12 cellular contexts compared by ENCODE assay signal in genomic region chr2:73292316-73292905, GRCh38. TPM values are rescaled to one million over a fixed set of nuclear protein-coding genes. Genes with fewer than 3 reads are reported as not detected.
DNase-seq lines count a peak whose midpoint lies in the region; ATAC-seq, FAIRE-seq and TF ChIP-seq lines count a peak whose summit lies in the region.
"Had no signal": no experiment of that assay in that cellular context is flagged by ENCODE, and none has a peak within 500 bp of the region (broad histone marks: within the 10 kb centered on the region; RNA-seq: fewer than 3 reads in every experiment).

No MANE protein-coding gene starts in this region.

- H3K4me1 Mint-ChIP-seq in activated naive CD4-positive, alpha-beta T cell treated with anti-CD3 and anti-CD28 coated beads, Interleukin-2, amount 50 U/mL, for 24 hours = peaks cover 13% of the 10 kb centered on the region
- peaks cover 15% of the 10 kb centered on the region for H3K4me1 Mint-ChIP-seq in stimulated activated memory B cell treated with anti-CD40 and anti-IgM and Interleukin-4, amounts not matched to agents 10 μg/mL and 1 μg/mL and 100 μg/mL, for 72 hours

- H3K4me1 ChIP-seq in RWPE2 (ENCODE audit: insufficient read depth, poor library complexity, severe bottlenecking) (no peaks in the 10 kb centered on the region), endothelial cell of umbilical vein (ENCODE audit: control insufficient read depth, extremely low read depth, insufficient read depth, low read length) (no peaks in the 10 kb centered on the region)
- H3K4me1 ChIP-seq: prostate gland had no signal

- no peak overlapping the region for H2AFZ ChIP-seq in endothelial cell of umbilical vein (ENCODE audit: low read depth, low read length)

- dilution Hi-C loops in endothelial cell of umbilical vein (cut with MboI; ENCODE audit: extremely low pct_ligation_motif_present, low sequenced_read_pairs) = no loop called here

- no peak for ATAC-seq in activated naive CD4-positive, alpha-beta T cell treated with anti-CD3 and anti-CD28 coated beads, Interleukin-2, amount 50 U/mL, for 72 hours
- no peak for ATAC-seq in RWPE2 (ENCODE audit: low read depth)
- ATAC-seq in stimulated activated memory B cell treated with anti-CD40 and anti-IgM and Interleukin-4, amounts not matched to agents 10 μg/mL and 1 μg/mL and 100 μg/mL, for 72 hours = no peak
- no peak for ATAC-seq in GM21786 (IDR thresholded peaks at IDR 0.05; ENCODE audit: unreplicated experiment)

- peaks cover 62% of the 10 kb centered on the region for H3K27me3 ChIP-seq in RWPE2 (ENCODE audit: insufficient read depth, poor library complexity, severe bottlenecking)
- H3K27me3 ChIP-seq in endothelial cell of umbilical vein (ENCODE audit: control insufficient read depth in 2 of 2, insufficient read depth in 2 of 2, low read length in 2 of 2) = peaks cover 49 to 84% of the 10 kb centered on the region in 2 experiments

- H3K36me3 Mint-ChIP-seq in activated naive CD4-positive, alpha-beta T cell treated with anti-CD3 and anti-CD28 coated beads, Interleukin-2, amount 50 U/mL, for 24 hours = no peaks in the 10 kb centered on the region
- peaks cover 0 to 6% of the 10 kb centered on the region in 2 donors for H3K36me3 Mint-ChIP-seq in activated naive CD4-positive, alpha-beta T cell treated with anti-CD3 and anti-CD28 coated beads, Interleukin-2, amount 50 U/mL, for 72 hours
- no peaks in the 10 kb centered on the region for H3K36me3 Mint-ChIP-seq in stimulated activated memory B cell treated with anti-CD40 and anti-IgM and Interleukin-4, amounts not matched to agents 10 μg/mL and 1 μg/mL and 100 μg/mL, for 72 hours

- no peak overlapping the region for H3K9ac ChIP-seq in endothelial cell of umbilical vein (replicated peaks; ENCODE audit: extremely low read depth, insufficient read depth, low read length)

- no peak overlapping the region for H3K27ac ChIP-seq in RWPE2 (ENCODE audit: poor library complexity, severe bottlenecking)
- H3K27ac ChIP-seq in endothelial cell of umbilical vein (ENCODE audit: insufficient read depth, low read depth, low read length) = no peak overlapping the region
- H3K27ac ChIP-seq: prostate gland, upper lobe of right lung had no signal

- H4K20me1 ChIP-seq in endothelial cell of umbilical vein (replicated peaks; ENCODE audit: control insufficient read depth, extremely low read depth, insufficient read depth, low read length) = no peaks in the 10 kb centered on the region

- H3K4me3 Mint-ChIP-seq in activated naive CD4-positive, alpha-beta T cell treated with anti-CD3 and anti-CD28 coated beads, Interleukin-2, amount 50 U/mL, for 24 hours = peak overlapping the region; percentile 76
- peak overlapping the region; percentile 12 for H3K4me3 Mint-ChIP-seq in stimulated activated memory B cell treated with anti-CD40 and anti-IgM and Interleukin-4, amounts not matched to agents 10 μg/mL and 1 μg/mL and 100 μg/mL, for 72 hours

- no peak overlapping the region for H3K4me2 ChIP-seq in endothelial cell of umbilical vein (ENCODE audit: insufficient read depth, low read length)

- no peak overlapping the region for H3K27ac Mint-ChIP-seq in activated naive CD4-positive, alpha-beta T cell treated with anti-CD3 and anti-CD28 coated beads, Interleukin-2, amount 50 U/mL, for 24 hours
- H3K27ac Mint-ChIP-seq in activated naive CD4-positive, alpha-beta T cell treated with anti-CD3 and anti-CD28 coated beads, Interleukin-2, amount 50 U/mL, for 72 hours = no peak overlapping the region
- H3K27ac Mint-ChIP-seq in stimulated activated memory B cell treated with anti-CD40 and anti-IgM and Interleukin-4, amounts not matched to agents 10 μg/mL and 1 μg/mL and 100 μg/mL, for 72 hours = no peak overlapping the region

- intact Hi-C loops in endothelial cell of umbilical vein (cut with micrococcal nuclease) = no loop called here

- BruUV-seq in endothelial cell of umbilical vein (replicated peaks; lab: Mats Ljungman, UMichigan) = no TSS peak

- peaks cover 29% of the 10 kb centered on the region for H3K27me3 Mint-ChIP-seq in activated naive CD4-positive, alpha-beta T cell treated with anti-CD3 and anti-CD28 coated beads, Interleukin-2, amount 50 U/mL, for 24 hours
- peaks cover 45% of the 10 kb centered on the region for H3K27me3 Mint-ChIP-seq in stimulated activated memory B cell treated with anti-CD40 and anti-IgM and Interleukin-4, amounts not matched to agents 10 μg/mL and 1 μg/mL and 100 μg/mL, for 72 hours

- no peaks in the 10 kb centered on the region for H3K79me2 ChIP-seq in endothelial cell of umbilical vein (ENCODE audit: control insufficient read depth, insufficient read depth, low read length)

- in situ Hi-C loops in G401 (cut with HindIII; ENCODE audit: low sequenced_read_pairs) = loop anchor here (5.0 kb wide), 1 partner anchor 55 kb away; no protein-coding TSS in a partner anchor

- no peaks in the 10 kb centered on the region for H3K36me3 ChIP-seq in RWPE2 (ENCODE audit: low read depth)
- no peaks in the 10 kb centered on the region for H3K36me3 ChIP-seq in endothelial cell of umbilical vein (ENCODE audit: control insufficient read depth in 2 of 2, extremely low read depth in 1 of 2, insufficient read depth in 2 of 2, low read length in 2 of 2)
- H3K36me3 ChIP-seq: prostate gland, upper lobe of right lung had no signal

- FAIRE-seq in endothelial cell of umbilical vein (lab: Jason Lieb, UNC) = no peak

- DNase-seq in activated naive CD4-positive, alpha-beta T cell treated with anti-CD3 and anti-CD28 coated beads, Interleukin-2, amount 50 U/mL, for 72 hours (ENCODE audit: low spot score in 2 of 2) = no peak
- peak; percentile 49 for DNase-seq in RWPE2 (ENCODE audit: low spot score)
- DNase-seq in endothelial cell of umbilical vein (ENCODE audit: low read depth, low spot score) = no peak
- DNase-seq in NCI-H2107 treated with DMSO at 0.1 percent for 48 hours (lab: John Stamatoyannopoulos, UW; ENCODE audit: unreplicated experiment) = no peak
- no peak for DNase-seq in G401 (ENCODE audit: low spot score)
- DNase-seq: amniotic stem cell, upper lobe of right lung had no signal

- peaks cover 3% of the 10 kb centered on the region for H3K9me3 ChIP-seq in RWPE2 (ENCODE audit: severe bottlenecking)
- no peaks in the 10 kb centered on the region for H3K9me3 ChIP-seq in endothelial cell of umbilical vein (replicated peaks; ENCODE audit: control insufficient read depth, insufficient read depth, low read length)
- H3K9me3 ChIP-seq: prostate gland, upper lobe of right lung had no signal

- no peaks in the 10 kb centered on the region for H3K9me1 ChIP-seq in endothelial cell of umbilical vein (replicated peaks; ENCODE audit: control insufficient read depth, extremely low read depth, insufficient read depth, low read length)

- POLR2A ChIA-PET in endothelial cell of umbilical vein (lab: Charles Lee) = no interaction called here

- CTCF ChIA-PET in endothelial cell of umbilical vein (lab: Charles Lee) = interaction anchor here (1.3 kb wide), 2 partner anchors 24 to 29 kb away, joined by 4 to 6 read pairs; no protein-coding TSS in a partner anchor

- no peak overlapping the region for H3K4me3 ChIP-seq in RWPE2 (ENCODE audit: severe bottlenecking)
- no peak overlapping the region for H3K4me3 ChIP-seq in endothelial cell of umbilical vein (replicated peaks in 1 of 3; ENCODE audit: insufficient read depth in 1 of 3, low read depth in 1 of 3, low read length in 3 of 3)

- TF ChIP-seq POLR2A in endothelial cell of umbilical vein (IDR thresholded peaks at IDR 0.05; ENCODE audit: low read depth, low read length) = no peak

- TF ChIP-seq CTCF in RWPE2 (IDR thresholded peaks at IDR 0.05; ENCODE audit: poor library complexity, severe bottlenecking) (no peak), endothelial cell of umbilical vein (IDR thresholded peaks at IDR 0.05; ENCODE audit: extremely low read depth in 1 of 2, insufficient read depth in 1 of 2, low read depth in 1 of 2, low read length in 2 of 2) (no peak)

- H3K9me3 Mint-ChIP-seq in activated naive CD4-positive, alpha-beta T cell treated with anti-CD3 and anti-CD28 coated beads, Interleukin-2, amount 50 U/mL, for 24 hours = no peaks in the 10 kb centered on the region
- H3K9me3 Mint-ChIP-seq in activated naive CD4-positive, alpha-beta T cell treated with anti-CD3 and anti-CD28 coated beads, Interleukin-2, amount 50 U/mL, for 72 hours = no peaks in the 10 kb centered on the region
- no peaks in the 10 kb centered on the region for H3K9me3 Mint-ChIP-seq in stimulated activated memory B cell treated with anti-CD40 and anti-IgM and Interleukin-4, amounts not matched to agents 10 μg/mL and 1 μg/mL and 100 μg/mL, for 72 hours

RNA-seq across cellular contexts. Expression of gene EGR4, which starts 0.9 kb away (rescaled TPM):
- total RNA-seq in activated naive CD4-positive, alpha-beta T cell treated with anti-CD3 and anti-CD28 coated beads, Interleukin-2, amount 50 U/mL, for 72 hours = under 1 TPM in 1 of 2 donors, not detected in 1; 0.33 TPM
- not detected in 2 replicates for total RNA-seq in endothelial cell of umbilical vein
- not detected in 2 replicates for polyA plus RNA-seq in endothelial cell of umbilical vein
- polyA plus RNA-seq in endothelial cell of umbilical vein (2011; cell fraction: cytosol; rRNA removed) = not detected in 2 replicates
- polyA plus RNA-seq in endothelial cell of umbilical vein (2011; cell fraction: nucleus; rRNA removed) = not detected in 2 replicates
- polyA plus RNA-seq in endothelial cell of umbilical vein (2012) = not detected in 2 replicates
- not detected in 2 replicates for polyA minus RNA-seq in endothelial cell of umbilical vein
- polyA minus RNA-seq in endothelial cell of umbilical vein (2011; cell fraction: cytosol; rRNA and poly(A)+ RNA removed) = not detected
- polyA minus RNA-seq in endothelial cell of umbilical vein (2011; cell fraction: nucleus; rRNA and poly(A)+ RNA removed) = not detected in 2 replicates
- not detected in 2 replicates for total RNA-seq in G401 (2014; rRNA removed; shearing (Covaris generic))
- total RNA-seq: esophagus mucosa, upper lobe of right lung had no signal

RNA-seq across cellular contexts. Expression of gene FBXO41, which starts 8.1 kb away (rescaled TPM):
- 10 to 100 TPM; 16.0 to 41.5 TPM for total RNA-seq in activated naive CD4-positive, alpha-beta T cell treated with anti-CD3 and anti-CD28 coated beads, Interleukin-2, amount 50 U/mL, for 72 hours
- total RNA-seq in endothelial cell of umbilical vein = 1.2 and 1.5 TPM in 2 replicates
- 0.88 and 0.94 TPM in 2 replicates for polyA plus RNA-seq in endothelial cell of umbilical vein
- polyA plus RNA-seq in endothelial cell of umbilical vein (2011; cell fraction: cytosol; rRNA removed) = 0.39 and 0.45 TPM in 2 replicates
- 1.8 and 2.4 TPM in 2 replicates for polyA plus RNA-seq in endothelial cell of umbilical vein (2011; cell fraction: nucleus; rRNA removed)
- 1.8 and 3.2 TPM in 2 replicates for polyA plus RNA-seq in endothelial cell of umbilical vein (2012)
- 0.83 and 1.4 TPM in 2 replicates for polyA minus RNA-seq in endothelial cell of umbilical vein
- polyA minus RNA-seq in endothelial cell of umbilical vein (2011; cell fraction: cytosol; rRNA and poly(A)+ RNA removed) = 7.4 TPM
- 0.67 and 1.2 TPM in 2 replicates for polyA minus RNA-seq in endothelial cell of umbilical vein (2011; cell fraction: nucleus; rRNA and poly(A)+ RNA removed)
- 3.6 and 11.1 TPM in 2 replicates for total RNA-seq in G401 (2014; rRNA removed; shearing (Covaris generic))

RNA-seq across cellular contexts. Expression of gene CCT7, which starts 58.3 kb away (rescaled TPM):
- total RNA-seq in activated naive CD4-positive, alpha-beta T cell treated with anti-CD3 and anti-CD28 coated beads, Interleukin-2, amount 50 U/mL, for 72 hours = 100 to 1,000 TPM; 417 to 503 TPM
- total RNA-seq in endothelial cell of umbilical vein = 362 and 389 TPM in 2 replicates
- 317 and 343 TPM in 2 replicates for polyA plus RNA-seq in endothelial cell of umbilical vein
- polyA plus RNA-seq in endothelial cell of umbilical vein (2011; cell fraction: cytosol; rRNA removed) = 304 and 311 TPM in 2 replicates
- 134 and 184 TPM in 2 replicates for polyA plus RNA-seq in endothelial cell of umbilical vein (2011; cell fraction: nucleus; rRNA removed)
- 406 and 507 TPM in 2 replicates for polyA plus RNA-seq in endothelial cell of umbilical vein (2012)
- polyA minus RNA-seq in endothelial cell of umbilical vein = 347 and 391 TPM in 2 replicates
- 259 TPM for polyA minus RNA-seq in endothelial cell of umbilical vein (2011; cell fraction: cytosol; rRNA and poly(A)+ RNA removed)
- 59.8 and 83.0 TPM in 2 replicates for polyA minus RNA-seq in endothelial cell of umbilical vein (2011; cell fraction: nucleus; rRNA and poly(A)+ RNA removed)
- 797 and 982 TPM in 2 replicates for total RNA-seq in G401 (2014; rRNA removed; shearing (Covaris generic))

RNA-seq across cellular contexts. Expression of gene PRADC1, which starts 59.4 kb away (rescaled TPM):
- 10 to 100 TPM; 11.5 to 24.7 TPM for total RNA-seq in activated naive CD4-positive, alpha-beta T cell treated with anti-CD3 and anti-CD28 coated beads, Interleukin-2, amount 50 U/mL, for 72 hours
- 19.6 and 21.8 TPM in 2 replicates for total RNA-seq in endothelial cell of umbilical vein
- polyA plus RNA-seq in endothelial cell of umbilical vein = 32.7 and 42.6 TPM in 2 replicates
- 24.5 and 24.6 TPM in 2 replicates for polyA plus RNA-seq in endothelial cell of umbilical vein (2011; cell fraction: cytosol; rRNA removed)
- polyA plus RNA-seq in endothelial cell of umbilical vein (2011; cell fraction: nucleus; rRNA removed) = 9.0 and 9.3 TPM in 2 replicates
- polyA plus RNA-seq in endothelial cell of umbilical vein (2012) = 21.0 and 22.8 TPM in 2 replicates
- polyA minus RNA-seq in endothelial cell of umbilical vein = 13.7 and 17.4 TPM in 2 replicates
- 14.7 TPM for polyA minus RNA-seq in endothelial cell of umbilical vein (2011; cell fraction: cytosol; rRNA and poly(A)+ RNA removed)
- 4.0 and 5.1 TPM in 2 replicates for polyA minus RNA-seq in endothelial cell of umbilical vein (2011; cell fraction: nucleus; rRNA and poly(A)+ RNA removed)
- total RNA-seq in G401 (2014; rRNA removed; shearing (Covaris generic)) = 21.9 and 33.7 TPM in 2 replicates
